In the genomic region with DNA sequence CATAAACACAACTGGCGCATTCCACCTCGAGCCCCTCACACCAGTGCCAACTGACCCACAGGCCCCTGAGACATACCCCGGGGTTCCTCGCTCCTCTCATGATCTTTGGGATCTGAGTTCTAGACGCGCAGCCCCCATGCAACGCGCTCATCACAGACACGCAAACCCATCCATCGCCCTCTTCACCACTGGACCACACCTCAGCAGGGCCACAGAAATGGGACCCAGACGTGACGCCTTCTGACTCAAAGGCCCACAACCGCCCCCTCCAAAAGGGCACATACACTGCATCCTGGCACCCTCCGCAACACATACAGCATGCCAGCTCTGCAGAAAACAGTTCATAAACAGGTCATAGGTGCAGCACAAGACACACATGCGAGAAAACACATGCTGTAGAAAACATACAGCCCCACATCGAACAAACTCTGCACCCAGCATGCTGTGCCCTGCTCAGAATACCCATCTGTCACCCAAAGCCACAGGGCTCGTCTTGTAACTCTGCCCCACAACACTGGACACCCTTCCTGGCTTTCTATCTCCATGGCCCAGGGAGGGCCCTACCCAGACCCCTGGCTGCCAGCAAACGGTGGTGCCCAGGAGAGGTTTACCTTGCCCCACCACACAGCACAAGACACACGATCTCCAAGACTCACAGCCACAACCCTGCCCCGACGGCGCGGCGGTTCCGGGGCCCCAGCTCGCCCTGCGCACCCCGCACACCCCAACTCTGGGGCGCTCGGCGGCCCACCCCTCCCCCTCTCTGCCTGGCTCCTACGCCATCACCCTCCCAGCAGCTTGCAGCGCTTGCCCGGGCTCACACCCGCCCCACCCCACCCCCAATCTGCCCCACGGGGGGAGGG, we compare ENCODE assay signal across 8 cellular contexts. TPM values are rescaled to one million over a fixed set of nuclear protein-coding genes. Genes with fewer than 3 reads are reported as not detected.
A peak's percentile ranks its signal among the peaks of the same experiment; 100 is the strongest.
DNase-seq lines count a peak whose midpoint lies in the region; ATAC-seq, FAIRE-seq and TF ChIP-seq lines count a peak whose summit lies in the region.

No MANE protein-coding gene starts in this region.

- TSS peak; percentile 12 for BruUV-seq in HCT116 (replicated peaks; lab: Mats Ljungman, UMichigan)

- H2AFZ ChIP-seq in HCT116 (ENCODE audit: low read depth, low read length, poor library complexity, severe bottlenecking) = no peak overlapping the region

- H3K36me3 Mint-ChIP-seq in WTC11 = no peaks in the 10 kb centered on the region

- DNase-seq in HCT116 (ENCODE audit: low read depth, low spot score) (no peak), WTC11 (ENCODE audit: low spot score) (peak; percentile 51), bronchial epithelial cell (ENCODE audit: low read depth) (peak; percentile 24), inferior parietal cortex (ENCODE audit: extremely low spot score) (peak; percentile 32), spleen (peak; percentile 91), LoVo (ENCODE audit: low spot score) (no peak), NCI-H187 treated with DMSO at 0.1 percent for 48 hours (lab: John Stamatoyannopoulos, UW) (no peak)

- peaks cover 55% of the 10 kb centered on the region for H3K4me1 Mint-ChIP-seq in WTC11

- no peak for TF ChIP-seq CTCF in 22Rv1 (IDR thresholded peaks at IDR 0.05)
- no peak for TF ChIP-seq CTCF in HCT116 (IDR thresholded peaks at IDR 0.05 in 2 of 3, conservative IDR thresholded peaks at IDR 0.05 in 1 of 3; ENCODE audit: borderline replicate concordance in 1 of 3, insufficient read depth in 1 of 3, low read depth in 2 of 3, low read length in 2 of 3)
- TF ChIP-seq CTCF in WTC11 (IDR thresholded peaks at IDR 0.05) = no peak
- no peak for TF ChIP-seq CTCF in bronchial epithelial cell (IDR thresholded peaks at IDR 0.05; ENCODE audit: insufficient read depth, low read length, severe bottlenecking)
- TF ChIP-seq CTCF in spleen (IDR thresholded peaks at IDR 0.05 in 8 of 11, conservative IDR thresholded peaks at IDR 0.05 in 3 of 11) = peak in 2 of 11 experiments; percentile 6 to 14

- 25 to 51% (median 30%) methylated on average over 20 to 36 of the region's 36 CpGs for WGBS in spleen, 5 donors

- no peak for TF ChIP-seq RAD21 in HCT116 (IDR thresholded peaks at IDR 0.05; ENCODE audit: low read depth)

- no peak for FAIRE-seq in bronchial epithelial cell (lab: Jason Lieb, UNC)

- H3K27ac ChIP-seq in 22Rv1 = peak overlapping the region; percentile 86
- peak overlapping the region; percentile 87 for H3K27ac ChIP-seq in HCT116 (ENCODE audit: low read depth, low read length)
- peak overlapping the region; percentile 98 to 100 (median 99) for H3K27ac ChIP-seq in spleen

- peaks cover 36% of the 10 kb centered on the region for H3K79me2 ChIP-seq in HCT116 (ENCODE audit: insufficient read depth, low read length)

- H3K36me3 ChIP-seq in HCT116 (ENCODE audit: control insufficient read depth in 1 of 2, insufficient read depth in 2 of 2, low read length in 2 of 2) = no peaks in the 10 kb centered on the region
- H3K36me3 ChIP-seq in bronchial epithelial cell (ENCODE audit: control insufficient read depth, insufficient read depth, low read length) = no peaks in the 10 kb centered on the region
- H3K36me3 ChIP-seq in spleen = peaks cover 0 to 7% (median 0%) of the 10 kb centered on the region in 6 donors

- H3K27me3 ChIP-seq in HCT116 (ENCODE audit: insufficient read depth, low read length) (no peaks in the 10 kb centered on the region), bronchial epithelial cell (ENCODE audit: control insufficient read depth, insufficient read depth, low read length) (no peaks in the 10 kb centered on the region), spleen (replicated peaks in 1 of 7) (no peaks in the 10 kb centered on the region)

- no peaks in the 10 kb centered on the region for H3K9me2 ChIP-seq in HCT116 (ENCODE audit: insufficient read depth)

- H3K4me2 ChIP-seq in HCT116 (ENCODE audit: low read length) = peak overlapping the region; percentile 100

- H3K4me3 Mint-ChIP-seq in WTC11 = peak overlapping the region; percentile 80

- H4K20me1 ChIP-seq in HCT116 (ENCODE audit: insufficient read depth) = no peaks in the 10 kb centered on the region

- H3K9me3 Mint-ChIP-seq in WTC11 = no peaks in the 10 kb centered on the region

- CTCF ChIA-PET in HCT116 (lab: Charles Lee) = no interaction called here
- CTCF ChIA-PET in WTC11 (lab: Charles Lee) = interaction anchor here (1.0 to 5.3 kb wide), 7 partner anchors 11 to 82 kb away, joined by 3 to 27 read pairs (median 5); a partner anchor contains a TSS

- no peaks in the 10 kb centered on the region for H3K9me3 ChIP-seq in HCT116 (ENCODE audit: control insufficient read depth in 1 of 2, insufficient read depth in 1 of 2, low read depth in 1 of 2, low read length in 2 of 2)
- H3K9me3 ChIP-seq in spleen = no peaks in the 10 kb centered on the region

- peak overlapping the region; percentile 89 for H3K9ac ChIP-seq in HCT116 (ENCODE audit: low read length)

- peak overlapping the region; percentile 60 to 94 for H3K4me3 ChIP-seq in HCT116 (replicated peaks in 1 of 2; ENCODE audit: low read depth in 1 of 2, low read length in 2 of 2)
- peak overlapping the region; percentile 85 for H3K4me3 ChIP-seq in bronchial epithelial cell (ENCODE audit: low read depth, low read length)
- H3K4me3 ChIP-seq in spleen = peak overlapping the region; percentile 66 to 94 (median 83)

- intact Hi-C loops in HCT116 (cut with micrococcal nuclease) (loop anchor here (2.0 kb wide), 1 partner anchor 122 kb away; no protein-coding TSS in a partner anchor), spleen (cut with DNase I; ENCODE audit: low total_unique reads) (no loop called here)

- H3K27me3 Mint-ChIP-seq in WTC11 (ENCODE audit: low read depth) = no peaks in the 10 kb centered on the region

- H3K4me1 ChIP-seq in HCT116 (ENCODE audit: control insufficient read depth in 1 of 2, insufficient read depth in 2 of 2, low read length in 2 of 2) (peaks cover 25 to 63% of the 10 kb centered on the region in 2 experiments), spleen (peaks cover 31 to 94% (median 71%) of the 10 kb centered on the region in 6 donors)

- TF ChIP-seq POLR2A in HCT116 (IDR thresholded peaks at IDR 0.05; ENCODE audit: borderline replicate concordance, extremely low read depth, insufficient read depth, insufficient read length) (no peak), spleen (IDR thresholded peaks at IDR 0.05) (no peak)

- peak; percentile 30 for ATAC-seq in HCT116
- peak; percentile 17 for ATAC-seq in WTC11

- RAD21 ChIA-PET in HCT116 (lab: Charles Lee; ENCODE audit: low non-redundant PET in 1 of 2, low total read pairs in 2 of 2, uncharacterized antibody in 2 of 2, unreplicated experiment in 2 of 2) = no interaction called here

- peak overlapping the region; percentile 66 for H3K27ac Mint-ChIP-seq in WTC11

- POLR2A ChIA-PET in HCT116 (lab: Charles Lee) (no interaction called here), WTC11 (lab: Charles Lee) (interaction anchor here (0.6 to 2.6 kb wide), 7 partner anchors 33 to 414 kb away, joined by 3 to 13 read pairs (median 5); a partner anchor contains a TSS)

TF ChIP-seq in HCT116, 20 proteins besides CTCF, POLR2A, EP300 and RAD21 (continues in another document):
- no peak for TF ChIP-seq ZNF274 (IDR thresholded peaks at IDR 0.05; ENCODE audit: low read depth, low read length)
- TF ChIP-seq CEBPB (IDR thresholded peaks at IDR 0.05; ENCODE audit: low read depth) = no peak

TF ChIP-seq in WTC11, 78 proteins besides CTCF, POLR2A, EP300 and RAD21 (continues in another document):
- TF ChIP-seq, protein P1, sequence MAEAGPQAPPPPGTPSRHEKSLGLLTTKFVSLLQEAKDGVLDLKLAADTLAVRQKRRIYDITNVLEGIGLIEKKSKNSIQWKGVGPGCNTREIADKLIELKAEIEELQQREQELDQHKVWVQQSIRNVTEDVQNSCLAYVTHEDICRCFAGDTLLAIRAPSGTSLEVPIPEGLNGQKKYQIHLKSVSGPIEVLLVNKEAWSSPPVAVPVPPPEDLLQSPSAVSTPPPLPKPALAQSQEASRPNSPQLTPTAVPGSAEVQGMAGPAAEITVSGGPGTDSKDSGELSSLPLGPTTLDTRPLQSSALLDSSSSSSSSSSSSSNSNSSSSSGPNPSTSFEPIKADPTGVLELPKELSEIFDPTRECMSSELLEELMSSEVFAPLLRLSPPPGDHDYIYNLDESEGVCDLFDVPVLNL (CRISPR knock-in tag; IDR thresholded peaks at IDR 0.05; ENCODE audit: borderline replicate concordance, low read depth) = 0 out of 2 replicates have a peak, but pooled peaks have one; percentile 4
- TF ChIP-seq EMX1 (CRISPR knock-in tag; IDR thresholded peaks at IDR 0.05) = no peak

RNA-seq across cellular contexts. Expression of a gene that starts 0.9 kb away (rescaled TPM):
- total RNA-seq in HCT116 (2021; ENCODE audit: unreplicated experiment) (17.1 TPM), WTC11 (2021) (14.6 to 17.0 TPM (median 16.2 TPM) in 3 replicates), bronchial epithelial cell (8.7 and 9.2 TPM in 2 replicates), spleen (10 to 100 TPM; 38.7 to 68.8 (median 46.5) TPM)
- 13.0 and 15.0 TPM in 2 replicates for polyA plus RNA-seq in HCT116 (2012)
- polyA plus RNA-seq in spleen = 10 to 100 TPM; 10.5 to 23.7 (median 12.3) TPM

RNA-seq across cellular contexts. Expression of a gene that starts 2.7 kb away (rescaled TPM):
- not detected for total RNA-seq in HCT116 (2021; ENCODE audit: unreplicated experiment)
- polyA plus RNA-seq in HCT116 (2012) = 0.12 and 0.22 TPM in 2 replicates
- total RNA-seq in WTC11 (2021) = 0.16 to 0.26 TPM (median 0.18 TPM) in 3 replicates
- not detected in 2 replicates for total RNA-seq in bronchial epithelial cell
- not detected for total RNA-seq in spleen
- under 1 TPM in 1 of 3 donors, not detected in 2; 0.13 TPM for polyA plus RNA-seq in spleen

RNA-seq across cellular contexts. Expression of a gene that starts 5.7 kb away (rescaled TPM):
- total RNA-seq in HCT116 (2021; ENCODE audit: unreplicated experiment) (205 TPM), WTC11 (2021) (166 to 170 TPM (median 170 TPM) in 3 replicates), bronchial epithelial cell (38.4 and 79.6 TPM in 2 replicates), spleen (100 to 1,000 TPM; 108 to 196 (median 173) TPM)
- polyA plus RNA-seq in HCT116 (2012) = 162 and 167 TPM in 2 replicates
- polyA plus RNA-seq in spleen = 10 to 100 TPM in 1 of 3 donors, 1 to 10 TPM in 2; 8.2 to 26.0 (median 8.8) TPM

RNA-seq across cellular contexts. Expression of a gene that starts 33.6 kb away (rescaled TPM):
- total RNA-seq in HCT116 (2021; ENCODE audit: unreplicated experiment) = 10.4 TPM
- 25.6 and 26.3 TPM in 2 replicates for polyA plus RNA-seq in HCT116 (2012)
- total RNA-seq in WTC11 (2021) = 16.0 to 21.5 TPM (median 20.8 TPM) in 3 replicates
- total RNA-seq in bronchial epithelial cell = 9.7 and 16.8 TPM in 2 replicates
- 10 to 100 TPM in 5 of 7 donors, 1 to 10 TPM in 2; 7.3 to 12.9 (median 11.4) TPM for total RNA-seq in spleen
- 10 to 100 TPM in 2 of 3 donors, 1 to 10 TPM in 1; 7.3 to 12.4 (median 11.1) TPM for polyA plus RNA-seq in spleen

RNA-seq across cellular contexts. Expression of a gene that starts 39.2 kb away (rescaled TPM):
- total RNA-seq in HCT116 (2021; ENCODE audit: unreplicated experiment) = 6.1 TPM
- 4.2 and 4.3 TPM in 2 replicates for polyA plus RNA-seq in HCT116 (2012)
- total RNA-seq in WTC11 (2021) = 19.8 to 29.1 TPM (median 28.0 TPM) in 3 replicates
- total RNA-seq in bronchial epithelial cell = 12.4 and 28.3 TPM in 2 replicates
- total RNA-seq in spleen = 1 to 10 TPM; 1.0 to 5.5 (median 3.2) TPM
- 1 to 10 TPM; 1.5 to 3.5 (median 2.0) TPM for polyA plus RNA-seq in spleen

Comparison
In these comparisons a context has a peak if more than half of its experiments do, and no peak if none do; other contexts are left out.
1. DNase-seq: peak in WTC11 (single experiment), bronchial epithelial cell (single experiment), inferior parietal cortex (single experiment) and spleen (single experiment); none in HCT116 (single experiment), LoVo (single experiment) and NCI-H187 treated with DMSO at 0.1 percent for 48 hours (single experiment).
2. Peak in every context shown above with its lines, with median percentiles within 50 percentile points of each other: H3K27ac ChIP-seq and H3K4me3 ChIP-seq.